15 cellular contexts compared by ENCODE assay signal in genomic region chr21:43006874-43007208, GRCh38. TPM values are rescaled to one million over a fixed set of nuclear protein-coding genes. Genes with fewer than 3 reads are reported as not detected.
DNase-seq lines count a peak whose midpoint lies in the region; ATAC-seq and TF ChIP-seq lines count a peak whose summit lies in the region.
"Had no signal": no experiment of that assay in that cellular context is flagged by ENCODE, and none has a peak within 500 bp of the region (broad histone marks: within the 10 kb centered on the region; RNA-seq: fewer than 3 reads in every experiment).

No MANE protein-coding gene starts in this region.

- no peak overlapping the region for H2AK9ac ChIP-seq in IMR-90 (replicated peaks; ENCODE audit: low read depth, low read length, poor library complexity)

- TF ChIP-seq RAD21 in IMR-90 (IDR thresholded peaks at IDR 0.05; ENCODE audit: low read length): no peak

- peak overlapping the region; percentile 51; the same call in 1 of the 2 replicates for H4K5ac ChIP-seq in IMR-90 (ENCODE audit: low read depth, low read length)

- no peak overlapping the region for H3K9ac ChIP-seq in IMR-90 (ENCODE audit: low read depth, low read length)
- no peak overlapping the region for H3K9ac ChIP-seq in mesenchymal stem cell (ENCODE audit: low read length)
- no peak overlapping the region for H3K9ac ChIP-seq in smooth muscle cell (ENCODE audit: low read depth)

- no peak overlapping the region for H3K4me3 Mint-ChIP-seq in T-helper 17 cell
- H3K4me3 Mint-ChIP-seq: CD4-positive, CD25-positive, alpha-beta regulatory T cell; H9 had no signal

- POLR2A ChIA-PET in IMR-90 (lab: Charles Lee; ENCODE audit: unreplicated experiment): no interaction called here

- no peak for TF ChIP-seq CTCF in IMR-90 (conservative IDR thresholded peaks at IDR 0.05; ENCODE audit: low read depth, low read length)
- no peak for TF ChIP-seq CTCF in smooth muscle cell (IDR thresholded peaks at IDR 0.05; ENCODE audit: borderline replicate concordance, insufficient read depth, poor library complexity, severe bottlenecking)

- H3K4me3 ChIP-seq in IMR-90 (ENCODE audit: insufficient read depth, low read depth, low read length) (no peak overlapping the region), mesenchymal stem cell (ENCODE audit: insufficient read depth in 1 of 2, low read depth in 1 of 2, low read length in 2 of 2) (no peak overlapping the region), smooth muscle cell (no peak overlapping the region)

- peak overlapping the region; percentile 91; the same call in 1 of the 2 replicates for H3K18ac ChIP-seq in IMR-90 (ENCODE audit: low read depth, low read length)
- no peak overlapping the region for H3K18ac ChIP-seq in mesenchymal stem cell (ENCODE audit: low read depth in 1 of 2, low read length in 2 of 2)

- no peak for DNase-seq in IMR-90
- DNase-seq in T-helper 17 cell: no peak
- peak; percentile 36 for DNase-seq in mesenchymal stem cell
- DNase-seq in smooth muscle cell (lab: John Stamatoyannopoulos, UW; ENCODE audit: unreplicated experiment): no peak
- no peak for DNase-seq in GOT3 (lab: John Stamatoyannopoulos, UW)
- DNase-seq in cerebellar nuclear complex (lab: John Stamatoyannopoulos, UW): no peak
- DNase-seq: CD4-positive, CD25-positive, alpha-beta regulatory T cell; DMS79; H9; NCI-H1417 treated with DMSO at 0.1 percent for 48 hours; NCI-H226; NCI-H526 treated with DMSO at 0.1 percent for 48 hours; NK-92 treated with Interleukin-12 subunit alpha and Interleukin-12 subunit beta, amount 100 ng/mL, for 24 hours had no signal

- H3K36me3 ChIP-seq in IMR-90 (ENCODE audit: control insufficient read depth, insufficient read depth, low read length) (peaks cover 19% of the 10 kb centered on the region), mesenchymal stem cell (ENCODE audit: control insufficient read depth in 1 of 2, insufficient read depth in 2 of 2, low read depth in 1 of 2, low read length in 2 of 2) (peaks cover 22 to 52% of the 10 kb centered on the region in 2 experiments), smooth muscle cell (ENCODE audit: low read depth) (no peaks in the 10 kb centered on the region)

- no peak overlapping the region for H3K56ac ChIP-seq in IMR-90 (ENCODE audit: extremely low read depth, insufficient read depth, low read length)

- H2BK12ac ChIP-seq in mesenchymal stem cell (ENCODE audit: low read length in 2 of 2): no peak overlapping the region

- H3K14ac ChIP-seq in IMR-90 (replicated peaks; ENCODE audit: low read depth, low read length) (peak overlapping the region; percentile 24; the same call in 1 of the 2 replicates), mesenchymal stem cell (ENCODE audit: low read length in 2 of 2) (no peak overlapping the region)

- intact Hi-C loops in IMR-90 (cut with micrococcal nuclease): no loop called here

- dilution Hi-C loops in IMR-90 (cut with HindIII; ENCODE audit: low sequenced_read_pairs, unreplicated experiment): no loop called here

- WGBS in IMR-90 (ENCODE audit: extremely low coverage in 2 of 2, insufficient read length in 1 of 2), 2 experiments: 83% methylated on average over 1 of the region's 4 CpGs; no CpG with 5 or more reads in 1 of the 2 experiments
- 45% methylated on average over 4 of the region's 4 CpGs for WGBS in mesenchymal stem cell
- WGBS in smooth muscle cell (ENCODE audit: low lambda C conversion rate): 43% methylated on average over 4 of the region's 4 CpGs

- peak overlapping the region; percentile 75; the same call in 1 of the 2 replicates for H3K27ac ChIP-seq in IMR-90 (ENCODE audit: insufficient read depth, low read length)
- no peak overlapping the region for H3K27ac ChIP-seq in mesenchymal stem cell (ENCODE audit: low read length, poor library complexity, severe bottlenecking)
- H3K27ac ChIP-seq in smooth muscle cell (ENCODE audit: low read depth): peak overlapping the region; percentile 69

- H3K36me3 Mint-ChIP-seq in T-helper 17 cell (ENCODE audit: low read depth): peaks cover 4% of the 10 kb centered on the region

- no peaks in the 10 kb centered on the region for H3K27me3 Mint-ChIP-seq in T-helper 17 cell
- H3K27me3 Mint-ChIP-seq: CD4-positive, CD25-positive, alpha-beta regulatory T cell had no signal

- H3K4me2 ChIP-seq in IMR-90 (ENCODE audit: low read depth, low read length) (peak overlapping the region; percentile 18), mesenchymal stem cell (ENCODE audit: low read length, poor library complexity, severe bottlenecking) (no peak overlapping the region), smooth muscle cell (peak overlapping the region; percentile 45)

- peaks cover 29 to 63% of the 10 kb centered on the region in 2 experiments for H3K79me1 ChIP-seq in IMR-90 (ENCODE audit: low read depth in 1 of 2, low read length in 2 of 2)
- peaks cover 16% of the 10 kb centered on the region for H3K79me1 ChIP-seq in mesenchymal stem cell (replicated peaks; ENCODE audit: low read length, poor library complexity, severe bottlenecking)

- H4K8ac ChIP-seq in IMR-90 (ENCODE audit: low read depth in 2 of 2, low read length in 2 of 2) (peak overlapping the region; percentile 16 to 37; a peak in 2 of 4 replicates), mesenchymal stem cell (ENCODE audit: low read length) (no peak overlapping the region)

- H3K27me3 ChIP-seq in IMR-90 (ENCODE audit: control insufficient read depth, insufficient read depth, low read length) (no peaks in the 10 kb centered on the region), mesenchymal stem cell (ENCODE audit: control insufficient read depth in 1 of 2, insufficient read depth in 1 of 2, low read length in 2 of 2) (no peaks in the 10 kb centered on the region), smooth muscle cell (ENCODE audit: low read depth) (no peaks in the 10 kb centered on the region)

- H3K4me1 ChIP-seq in IMR-90 (ENCODE audit: control insufficient read depth, insufficient read depth, low read length): peaks cover 9% of the 10 kb centered on the region
- H3K4me1 ChIP-seq in mesenchymal stem cell (ENCODE audit: control insufficient read depth, insufficient read depth, low read depth, low read length): peaks cover 5% of the 10 kb centered on the region
- no peaks in the 10 kb centered on the region for H3K4me1 ChIP-seq in smooth muscle cell (ENCODE audit: low read depth)

- no peak for TF ChIP-seq POLR2A in IMR-90 (IDR thresholded peaks at IDR 0.05; ENCODE audit: low read depth, low read length)

- H2BK15ac ChIP-seq in IMR-90 (ENCODE audit: low read depth, low read length): peak overlapping the region; percentile 38; the same call in 2 of the 3 replicates
- no peak overlapping the region for H2BK15ac ChIP-seq in mesenchymal stem cell (ENCODE audit: low read depth, poor library complexity, severe bottlenecking)

- peaks cover 7% of the 10 kb centered on the region for H3K79me2 ChIP-seq in smooth muscle cell (ENCODE audit: low read depth)

- peak overlapping the region; percentile 2; the same call in 1 of the 2 replicates for H2BK20ac ChIP-seq in IMR-90 (ENCODE audit: low read depth, low read length)

- H2AK5ac ChIP-seq in IMR-90 (ENCODE audit: low read depth, low read length): peak overlapping the region; percentile 35; the same call in 1 of the 2 replicates
- no peak overlapping the region for H2AK5ac ChIP-seq in mesenchymal stem cell (ENCODE audit: low read length, severe bottlenecking)

- peaks cover 3% of the 10 kb centered on the region; the same call in 1 of the 2 replicates for H4K20me1 ChIP-seq in IMR-90 (ENCODE audit: insufficient read depth, low read length)
- no peaks in the 10 kb centered on the region for H4K20me1 ChIP-seq in smooth muscle cell (ENCODE audit: low read depth)

- H3K23ac ChIP-seq in IMR-90 (ENCODE audit: low read depth, low read length): no peak overlapping the region
- H3K23ac ChIP-seq in mesenchymal stem cell (ENCODE audit: low read length in 2 of 2): no peak overlapping the region

- H2AFZ ChIP-seq in IMR-90 (replicated peaks; ENCODE audit: low read length, poor library complexity) (no peak overlapping the region), mesenchymal stem cell (ENCODE audit: low read depth, low read length) (no peak overlapping the region), smooth muscle cell (ENCODE audit: low read depth) (no peak overlapping the region)

- in situ Hi-C loops in IMR-90 (cut with MboI; ENCODE audit: low sequenced_read_pairs): no loop called here

- H3K4me1 Mint-ChIP-seq in T-helper 17 cell: peaks cover 2% of the 10 kb centered on the region

- ATAC-seq in IMR-90 (ENCODE audit: low read depth) (peak; percentile 41), T-helper 17 cell (no peak), GM19395 (IDR thresholded peaks at IDR 0.05; ENCODE audit: unreplicated experiment) (no peak)

- H3K4ac ChIP-seq in IMR-90 (ENCODE audit: low read depth, low read length): no peak overlapping the region
- H3K4ac ChIP-seq in mesenchymal stem cell (ENCODE audit: low read depth in 1 of 2, low read length in 2 of 2): no peak overlapping the region

- H2BK5ac ChIP-seq in IMR-90 (ENCODE audit: low read depth, low read length, poor library complexity, severe bottlenecking): peak overlapping the region; percentile 75
- no peak overlapping the region for H2BK5ac ChIP-seq in mesenchymal stem cell (ENCODE audit: low read depth, low read length, poor library complexity, severe bottlenecking)

- H2BK120ac ChIP-seq in IMR-90 (ENCODE audit: low read depth, low read length): peak overlapping the region; percentile 50; the same call in 1 of the 2 replicates
- H2BK120ac ChIP-seq in mesenchymal stem cell (ENCODE audit: low read depth, low read length): no peak overlapping the region

- CTCF ChIA-PET in IMR-90 (lab: Yijun Ruan, JAX): no interaction called here

- BruUV-seq in IMR-90 (replicated peaks; lab: Mats Ljungman, UMichigan): no TSS peak

- H3K9me3 ChIP-seq in IMR-90 (ENCODE audit: control insufficient read depth, insufficient read depth, low read length) (no peaks in the 10 kb centered on the region), T-helper 17 cell (ENCODE audit: control insufficient read depth, low read length, poor library complexity, severe bottlenecking) (no peaks in the 10 kb centered on the region), mesenchymal stem cell (ENCODE audit: control insufficient read depth, low read length) (no peaks in the 10 kb centered on the region), smooth muscle cell (replicated peaks; ENCODE audit: low read depth) (no peaks in the 10 kb centered on the region)
- H3K9me3 ChIP-seq: Caco-2 had no signal

- peak overlapping the region; percentile 41 for H3K27ac Mint-ChIP-seq in T-helper 17 cell

- H4K91ac ChIP-seq in IMR-90 (ENCODE audit: insufficient read depth, low read depth, low read length) (no peak overlapping the region), mesenchymal stem cell (ENCODE audit: low read length) (no peak overlapping the region)

- peaks cover 12% of the 10 kb centered on the region for H3K9me1 ChIP-seq in IMR-90 (ENCODE audit: insufficient read depth, low read length)

- H3F3A ChIP-seq in smooth muscle cell (ENCODE audit: low read depth): peaks cover 10% of the 10 kb centered on the region

RNA-seq across cellular contexts. Expression of gene PKNOX1, which starts 32.5 kb away (rescaled TPM):
- total RNA-seq in IMR-90 (2012; rRNA removed) (35.0 and 48.3 TPM in 2 replicates), T-helper 17 cell (10 to 100 TPM; 11.5 to 15.3 TPM), smooth muscle cell (12.4 and 28.5 TPM in 2 replicates)
- polyA plus RNA-seq in IMR-90 (2012; rRNA removed) (51.5 and 61.0 TPM in 2 replicates), smooth muscle cell (20.4 and 20.8 TPM in 2 replicates)
- 12.0 and 47.8 TPM in 2 replicates for polyA plus RNA-seq in IMR-90 (2012; cell fraction: cytosol; rRNA removed)
- polyA plus RNA-seq in IMR-90 (2012; cell fraction: nucleus; rRNA removed; ENCODE audit: low replicate concordance): 46.2 and 70.3 TPM in 2 replicates
- 10.6 TPM for polyA plus RNA-seq in mesenchymal stem cell (2013, experiment 1 of 2)
- polyA plus RNA-seq in mesenchymal stem cell (2013, experiment 2 of 2): 10.5 TPM
